In genomic region chr2:200782243-200782642, GRCh38 we compare ENCODE assay signal across 2 cellular contexts.
A peak's percentile ranks its signal among the peaks of the same experiment; 100 is the strongest.
TF ChIP-seq lines count a peak whose summit lies in the region.

No MANE protein-coding gene starts in this region.

TF ChIP-seq in HCT116, 20 proteins besides CTCF, POLR2A, EP300 and RAD21:
- TF ChIP-seq REST (IDR thresholded peaks at IDR 0.05; ENCODE audit: low read depth), result no peak
- TF ChIP-seq EGR1 (IDR thresholded peaks at IDR 0.05; ENCODE audit: low read depth), result no peak
- no peak for TF ChIP-seq SIN3A (IDR thresholded peaks at IDR 0.05; ENCODE audit: low read depth)
- no peak for TF ChIP-seq POLR2AphosphoS5 (IDR thresholded peaks at IDR 0.05; ENCODE audit: low read depth, low read length)
- TF ChIP-seq TCF7L2 (IDR thresholded peaks at IDR 0.05; ENCODE audit: borderline replicate concordance, extremely low read depth, insufficient read depth, insufficient read length), result no peak
- no peak for TF ChIP-seq ZBTB33 (IDR thresholded peaks at IDR 0.05; ENCODE audit: extremely low read depth, insufficient replicate concordance, low read length)
- no peak for TF ChIP-seq MAX (IDR thresholded peaks at IDR 0.05)
- no peak for TF ChIP-seq EZH2 (IDR thresholded peaks at IDR 0.05)
- no peak for TF ChIP-seq ATF3 (IDR thresholded peaks at IDR 0.05)
- no peak for TF ChIP-seq ZFX (IDR thresholded peaks at IDR 0.05)
- no peak for TF ChIP-seq SRF (IDR thresholded peaks at IDR 0.05; ENCODE audit: low read depth)

TF ChIP-seq in K562, 482 proteins besides CTCF, POLR2A, EP300 and RAD21:
- TF ChIP-seq SRSF7 (optimal IDR thresholded peaks at IDR 0.05; ENCODE audit: low read depth, low read length) (no peak), ZNF395 (CRISPR knock-in tag; IDR thresholded peaks at IDR 0.05) (no peak), PTRF (tag; IDR thresholded peaks at IDR 0.05) (no peak), TRIM24 (IDR thresholded peaks at IDR 0.05) (no peak), ETV1 (tag; conservative IDR thresholded peaks at IDR 0.05; ENCODE audit: low read depth) (no peak), ZNF184 (CRISPR knock-in tag; IDR thresholded peaks at IDR 0.05) (no peak), SIN3B (IDR thresholded peaks at IDR 0.05; ENCODE audit: low read depth) (no peak), CREM (IDR thresholded peaks at IDR 0.05; ENCODE audit: low read depth) (0 out of 2 replicates have a peak, but pooled peaks have one; percentile 10), NCOA4 (IDR thresholded peaks at IDR 0.05; ENCODE audit: partially characterized antibody) (no peak)
